ENCODE assay signal across 26 cellular contexts in the genomic region with DNA sequence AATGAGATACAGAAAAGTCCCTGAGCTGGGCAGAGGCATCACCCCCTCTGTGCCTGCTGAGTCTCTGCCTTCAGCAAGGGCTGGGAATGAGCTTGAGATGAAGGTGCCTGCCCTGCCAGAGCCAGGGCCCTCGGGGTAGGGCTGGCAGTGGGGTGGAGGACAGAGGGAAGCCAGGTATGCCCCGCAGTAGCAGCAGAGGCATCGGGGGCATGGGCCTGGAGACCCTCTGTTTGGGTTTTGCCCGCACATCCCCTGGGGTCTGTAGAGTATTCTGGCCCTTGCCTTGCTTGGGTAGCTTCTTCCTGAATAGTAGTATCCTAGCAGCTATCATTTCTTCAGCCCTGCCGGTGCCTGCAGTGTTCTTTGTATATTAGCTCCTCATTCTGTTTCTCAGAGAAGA. TPM values are rescaled to one million over a fixed set of nuclear protein-coding genes. Genes with fewer than 3 reads are reported as not detected.
"Had no signal": no experiment of that assay in that cellular context is flagged by ENCODE, and none has a peak within 500 bp of the region (broad histone marks: within the 10 kb centered on the region; RNA-seq: fewer than 3 reads in every experiment).

No MANE protein-coding gene starts in this region.

- H3K4me3 ChIP-seq: ascending aorta, esophagus muscularis mucosa, gastrocnemius medialis, heart left ventricle had no signal

- H3K4me1 ChIP-seq: ascending aorta, esophagus muscularis mucosa, foreskin keratinocyte, gastrocnemius medialis, heart left ventricle had no signal

- ATAC-seq: activated naive CD4-positive, alpha-beta T cell treated with anti-CD3 and anti-CD28 coated beads, Interleukin-2, amount 50 U/mL, for 72 hours; activated T-cell treated with anti-CD3 and anti-CD28 coated beads, Interleukin-2, amount 50 U/mL, for 72 hours; effector memory CD8-positive, alpha-beta T cell; gastrocnemius medialis had no signal

- H3K27ac ChIP-seq: ascending aorta, brain microvascular endothelial cell, esophagus muscularis mucosa, foreskin keratinocyte, gastrocnemius medialis, heart left ventricle, VCaP had no signal

- H3K9me3 ChIP-seq: ascending aorta, esophagus muscularis mucosa, gastrocnemius medialis, heart left ventricle had no signal

- H3K27me3 ChIP-seq: ascending aorta, brain microvascular endothelial cell, esophagus muscularis mucosa, foreskin keratinocyte, gastrocnemius medialis, heart left ventricle had no signal

- DNase-seq: activated CD4-positive, alpha-beta memory T cell treated with anti-CD3 and anti-CD28 coated beads, Interleukin-2, amount 10 ng/mL, durations not matched to agents 7 days and 5 days; activated CD4-positive, alpha-beta T cell treated with anti-CD3 and anti-CD28 coated beads for 1 hour; activated CD4-positive, alpha-beta T cell treated with anti-CD3 and anti-CD28 coated beads for 4 hours; activated CD4-positive, alpha-beta T cell treated with anti-CD3 and anti-CD28 coated beads, Interleukin-2, amount 10 ng/mL, durations not matched to agents 7 days and 5 days; activated CD4-positive, alpha-beta T cell treated with anti-CD3 and anti-CD28 coated beads, Interleukin-2, amount 50 U/mL, for 4 hours; activated CD8-positive, alpha-beta memory T cell treated with anti-CD3 and anti-CD28 coated beads, Interleukin-2, amount 50 U/mL, for 48 hours; activated gamma-delta T cell; activated naive CD4-positive, alpha-beta T cell; activated naive CD8-positive, alpha-beta T cell treated with anti-CD3 and anti-CD28 coated beads, Interleukin-2, amount 10 ng/mL, durations not matched to agents 7 days and 5 days; activated T-cell treated with anti-CD3 and anti-CD28 coated beads for 4 hours; activated T-cell treated with anti-CD3 and anti-CD28 coated beads, Interleukin-2, amount 50 U/mL, for 24 hours; activated T-cell treated with anti-CD3 and anti-CD28 coated beads, Interleukin-2, amount 50 U/mL, for 72 hours; cortex of kidney; effector CD4-positive, alpha-beta T cell; effector memory CD8-positive, alpha-beta T cell; foreskin keratinocyte; gastrocnemius medialis; T-helper 9 cell had no signal

RNA-seq across cellular contexts. Expression of a gene that starts 42.4 kb away (rescaled TPM):
- total RNA-seq: activated CD4-positive, alpha-beta memory T cell treated with anti-CD3 and anti-CD28 coated beads, Interleukin-2, amount 10 ng/mL, durations not matched to agents 7 days and 5 days; activated CD4-positive, alpha-beta T cell treated with anti-CD3 and anti-CD28 coated beads, Interleukin-2, amount 10 ng/mL, durations not matched to agents 7 days and 5 days; activated naive CD4-positive, alpha-beta T cell treated with anti-CD3 and anti-CD28 coated beads, Interleukin-2, amount 50 U/mL, for 72 hours; activated naive CD8-positive, alpha-beta T cell treated with anti-CD3 and anti-CD28 coated beads, Interleukin-2, amount 10 ng/mL, durations not matched to agents 7 days and 5 days; activated T-cell treated with anti-CD3 and anti-CD28 coated beads, Interleukin-2, amount 50 U/mL, for 72 hours; ascending aorta; dermis blood vessel endothelial cell; esophagus muscularis mucosa; foreskin keratinocyte; gastrocnemius medialis; heart left ventricle; T-helper 2 cell treated with Interferon-gamma antibody and Interleukin-4, amounts not matched to agents 100 ng/mL and 5 ng/mL, for 36 hours had no signal
